18 cellular contexts compared by ENCODE assay signal in genomic region chr6:9494864-9495263, GRCh38.
DNase-seq lines count a peak whose midpoint lies in the region; ATAC-seq and TF ChIP-seq lines count a peak whose summit lies in the region.
"Had no signal": no experiment of that assay in that cellular context is flagged by ENCODE, and none has a peak within 500 bp of the region (broad histone marks: within the 10 kb centered on the region; RNA-seq: fewer than 3 reads in every experiment).

No MANE protein-coding gene starts in this region.

- no peak for TF ChIP-seq POLR2A in stomach (IDR thresholded peaks at IDR 0.05)

- H3K9me3 ChIP-seq in stomach, result no peaks in the 10 kb centered on the region
- H3K9me3 ChIP-seq: HAP-1 had no signal

- no peak for TF ChIP-seq CTCF in brain microvascular endothelial cell (IDR thresholded peaks at IDR 0.05; ENCODE audit: low read depth, low read length, missing control alignments)
- no peak for TF ChIP-seq CTCF in fibroblast of the aortic adventitia (IDR thresholded peaks at IDR 0.05; ENCODE audit: insufficient read depth, low read length)
- no peak for TF ChIP-seq CTCF in stomach (IDR thresholded peaks at IDR 0.05)

- H3K4me3 ChIP-seq in brain microvascular endothelial cell (ENCODE audit: low read depth, low read length) (no peak overlapping the region), fibroblast of the aortic adventitia (ENCODE audit: low read depth, low read length) (no peak overlapping the region), stomach (no peak overlapping the region)
- H3K4me3 ChIP-seq: HAP-1, K562, PC-9 had no signal

- in situ Hi-C loops in brain microvascular endothelial cell (cut with HindIII; ENCODE audit: low pct_ligation_motif_present, low sequenced_read_pairs), result no loop called here

- H3K27ac ChIP-seq in brain microvascular endothelial cell (no peak overlapping the region), stomach (no peak overlapping the region)
- H3K27ac ChIP-seq: PC-9 had no signal

- DNase-seq in EH (ENCODE audit: low read depth), result peak; percentile 80
- DNase-seq in M059J (ENCODE audit: low read depth), result peak; percentile 65
- DNase-seq in brain microvascular endothelial cell, result peak; percentile 24
- peak; percentile 82 for DNase-seq in fibroblast of the aortic adventitia (ENCODE audit: low read depth)
- DNase-seq in stimulated activated naive CD4-positive, alpha-beta T cell (lab: John Stamatoyannopoulos, UW), result no peak
- no peak for DNase-seq in stomach
- DNase-seq: COR-L47, DMS153, NCI-H1436, NCI-H2029 treated with DMSO at 0.1 percent for 48 hours, NCI-H2171 treated with DMSO at 0.1 percent for 48 hours, NCI-H510A, NCI-H774, PC-9 had no signal

- H3K36me3 ChIP-seq in brain microvascular endothelial cell (replicated peaks) (no peaks in the 10 kb centered on the region), stomach (no peaks in the 10 kb centered on the region)
- H3K36me3 ChIP-seq: HAP-1 had no signal

- H3K27me3 ChIP-seq in brain microvascular endothelial cell (replicated peaks) (no peaks in the 10 kb centered on the region), stomach (no peaks in the 10 kb centered on the region)

- 30 to 44% (median 40%) methylated on average over 1 of the region's 1 CpG for WGBS in stomach, 5 donors

- H3K4me1 ChIP-seq in stomach, result no peaks in the 10 kb centered on the region
- H3K4me1 ChIP-seq: HAP-1 had no signal

- no peak for TF ChIP-seq EP300 in stomach (IDR thresholded peaks at IDR 0.05)

- intact Hi-C loops in stomach (cut with DNase I; ENCODE audit: low total_unique reads), result no loop called here

- ATAC-seq in HG03175 (IDR thresholded peaks at IDR 0.05; ENCODE audit: unreplicated experiment), result no peak
- no peak for ATAC-seq in HG02884 (IDR thresholded peaks at IDR 0.05; ENCODE audit: unreplicated experiment)
- ATAC-seq: K562 had no signal

Comparison
In these comparisons a context has a peak if more than half of its experiments do, and no peak if none do; other contexts are left out.
1. DNase-seq: peak in EH (single experiment), M059J (single experiment), brain microvascular endothelial cell (single experiment) and fibroblast of the aortic adventitia (single experiment); none in stimulated activated naive CD4-positive, alpha-beta T cell (0 of 6) and stomach (single experiment).